Comparison of ENCODE assay signal across 8 cellular contexts in genomic region chr3:141331370-141332318, GRCh38. TPM values are rescaled to one million over a fixed set of nuclear protein-coding genes. Genes with fewer than 3 reads are reported as not detected.
DNase-seq lines count a peak whose midpoint lies in the region; ATAC-seq lines count a peak whose summit lies in the region.

No MANE protein-coding gene starts in this region.

- peak; percentile 42 for DNase-seq in OCI-M2 (lab: John Stamatoyannopoulos, UW; ENCODE audit: unreplicated experiment)
- peak; percentile 88 for DNase-seq in fibroblast of peridontal ligament (ENCODE audit: extremely low read depth)
- DNase-seq in renal cortical epithelial cell (ENCODE audit: low read depth), result peak; percentile 99
- DNase-seq in NCI-H69 (lab: John Stamatoyannopoulos, UW), result no peak
- DNase-seq in NOMO-1 treated with dmso at 0.1 percent for 144 hours (lab: John Stamatoyannopoulos, UW; ENCODE audit: unreplicated experiment), result no peak
- no peak for DNase-seq in activated CD4-positive, CD25-positive, alpha-beta regulatory T cell (lab: John Stamatoyannopoulos, UW)

- ATAC-seq in GM18502 (IDR thresholded peaks at IDR 0.05; ENCODE audit: poor library complexity, unreplicated experiment) (peak; percentile 40), HG03139 (IDR thresholded peaks at IDR 0.05; ENCODE audit: unreplicated experiment) (no peak)

RNA-seq across cellular contexts. Expression of gene ZBTB38, which starts 36.7 kb away (rescaled TPM):
- total RNA-seq in renal cortical epithelial cell, result 213 and 340 TPM in 2 replicates

Comparison
In these comparisons a context has a peak if more than half of its experiments do, and no peak if none do; other contexts are left out.
1. DNase-seq: peak in OCI-M2 (single experiment), fibroblast of peridontal ligament (single experiment) and renal cortical epithelial cell (single experiment); none in NCI-H69 (single experiment), NOMO-1 treated with dmso at 0.1 percent for 144 hours (single experiment) and activated CD4-positive, CD25-positive, alpha-beta regulatory T cell (0 of 4).